Comparison of ENCODE assay signal across 25 cellular contexts in the genomic region with DNA sequence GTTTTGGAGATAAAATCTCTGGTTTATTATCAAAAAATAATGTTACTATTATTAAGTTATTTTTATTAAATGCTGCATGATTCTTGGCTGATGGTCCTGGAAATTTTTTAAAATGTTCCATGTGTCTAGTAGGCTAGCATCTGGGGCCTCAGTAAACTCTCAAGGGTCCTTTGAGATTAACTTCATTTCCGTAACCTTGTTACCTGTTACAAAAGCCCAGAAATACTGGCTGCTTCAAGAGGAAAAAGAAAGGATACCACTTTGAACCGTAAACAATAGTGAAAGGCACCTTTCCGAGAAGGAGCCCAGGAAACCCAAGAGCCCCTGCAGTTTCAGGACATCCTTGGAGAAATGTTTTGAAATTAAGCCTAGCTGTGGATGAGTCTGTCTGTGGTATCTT. TPM values are rescaled to one million over a fixed set of nuclear protein-coding genes. Genes with fewer than 3 reads are reported as not detected.
DNase-seq lines count a peak whose midpoint lies in the region; ATAC-seq and TF ChIP-seq lines count a peak whose summit lies in the region.
"Had no signal": no experiment of that assay in that cellular context is flagged by ENCODE, and none has a peak within 500 bp of the region (broad histone marks: within the 10 kb centered on the region; RNA-seq: fewer than 3 reads in every experiment).

No MANE protein-coding gene starts in this region.

- H3K27me3 ChIP-seq in GM23338 (ENCODE audit: insufficient read depth) (no peaks in the 10 kb centered on the region), ascending aorta (no peaks in the 10 kb centered on the region), lower lobe of right lung (ENCODE audit: low read depth) (no peaks in the 10 kb centered on the region), subcutaneous abdominal adipose tissue (ENCODE audit: control insufficient read depth in 5 of 5, insufficient read depth in 4 of 5, low read length in 5 of 5) (no peaks in the 10 kb centered on the region)
- H3K27me3 ChIP-seq: BLaER1 treated with 17β-estradiol and CSF1 and Interleukin-3, amounts not matched to agents 10 nM and 100 nM; MG63 had no signal

- intact Hi-C loops in ascending aorta (cut with DNase I) = no loop called here
- intact Hi-C loops in lower lobe of right lung (cut with DNase I) = no loop called here

- H3K79me2 ChIP-seq in GM23338 (replicated peaks; ENCODE audit: insufficient read depth) = no peaks in the 10 kb centered on the region

- H3K4me1 ChIP-seq in GM23338 (ENCODE audit: insufficient read depth) = no peaks in the 10 kb centered on the region
- peaks cover 0 to 2% of the 10 kb centered on the region in 2 donors for H3K4me1 ChIP-seq in ascending aorta
- peaks cover 11% of the 10 kb centered on the region for H3K4me1 ChIP-seq in lower lobe of right lung
- H3K4me1 ChIP-seq in subcutaneous abdominal adipose tissue (ENCODE audit: control insufficient read depth in 5 of 5, insufficient read depth in 5 of 5, low read length in 5 of 5) = peaks cover 2 to 38% (median 21%) of the 10 kb centered on the region in 5 donors
- H3K4me1 ChIP-seq: A549; BLaER1 treated with 17β-estradiol and CSF1 and Interleukin-3, amounts not matched to agents 10 nM and 100 nM had no signal

- H2AFZ ChIP-seq in GM23338 = no peak overlapping the region

- no peak for DNase-seq in GM23338 (ENCODE audit: low spot score)
- DNase-seq in ascending aorta (ENCODE audit: low spot score in 2 of 2) = peak in 1 of 2 donors; percentile 18
- no peak for DNase-seq in lower lobe of right lung
- DNase-seq in T-helper 9 cell = no peak
- no peak for DNase-seq in GOT3 (lab: John Stamatoyannopoulos, UW)
- DNase-seq in NCI-H2227 (lab: John Stamatoyannopoulos, UW; ENCODE audit: unreplicated experiment) = no peak
- DNase-seq: AML-193; CD4-positive, alpha-beta T cell; HCEC 1CT; IMR-90; KG1; MG63; NCI-H1105 treated with DMSO at 0.1 percent for 48 hours; NCI-H146; NCI-H1930; NCI-H2107; NCI-H446 treated with DMSO at 0.1 percent for 48 hours; NCI-H526; SHP77 had no signal

- H4K20me1 ChIP-seq in GM23338 (replicated peaks; ENCODE audit: insufficient read depth) = no peaks in the 10 kb centered on the region; the same call in 1 of the 2 replicates

- H3K4me3 Mint-ChIP-seq in GM23338 = no peak overlapping the region
- H3K4me3 Mint-ChIP-seq: CD4-positive, alpha-beta T cell had no signal

- H3K4me3 ChIP-seq in GM23338 (no peak overlapping the region), ascending aorta (no peak overlapping the region), lower lobe of right lung (no peak overlapping the region), subcutaneous abdominal adipose tissue (ENCODE audit: low read depth in 1 of 5, low read length in 5 of 5) (no peak overlapping the region)
- H3K4me3 ChIP-seq: A549; BLaER1 treated with 17β-estradiol and CSF1 and Interleukin-3, amounts not matched to agents 10 nM and 100 nM; MG63 had no signal

- H3F3A ChIP-seq in GM23338 (replicated peaks; ENCODE audit: low read depth) = no peaks in the 10 kb centered on the region

- H3K27ac ChIP-seq in GM23338 (ENCODE audit: low read depth) (0 out of 2 replicates have a peak overlapping the region, but pooled peaks have one; percentile 52), ascending aorta (peak overlapping the region; percentile 41 to 73), lower lobe of right lung (peak overlapping the region; percentile 55), subcutaneous abdominal adipose tissue (ENCODE audit: low read depth, low read length) (peak overlapping the region; percentile 84)
- H3K27ac ChIP-seq: A549; BLaER1 treated with 17β-estradiol and CSF1 and Interleukin-3, amounts not matched to agents 10 nM and 100 nM; RWPE1 had no signal

- ATAC-seq in GM23338 (no peak), lower lobe of right lung (peak; percentile 52 to 72), HG02610 (IDR thresholded peaks at IDR 0.05; ENCODE audit: unreplicated experiment) (no peak)
- ATAC-seq: A549, Panc1 had no signal

- H3K27me3 Mint-ChIP-seq in GM23338 (ENCODE audit: insufficient read depth, low read depth, poor library complexity) = no peaks in the 10 kb centered on the region
- H3K27me3 Mint-ChIP-seq: CD4-positive, alpha-beta T cell had no signal

- no peak overlapping the region for H3K9ac ChIP-seq in subcutaneous abdominal adipose tissue (ENCODE audit: low read length in 5 of 5)
- H3K9ac ChIP-seq: BLaER1 treated with 17β-estradiol and CSF1 and Interleukin-3, amounts not matched to agents 10 nM and 100 nM had no signal

- no peak overlapping the region for H3K27ac Mint-ChIP-seq in GM23338
- H3K27ac Mint-ChIP-seq: CD4-positive, alpha-beta T cell had no signal

- H3K4me1 Mint-ChIP-seq in GM23338 = no peaks in the 10 kb centered on the region

- H3K9me3 Mint-ChIP-seq in GM23338 = no peaks in the 10 kb centered on the region
- H3K9me3 Mint-ChIP-seq: CD4-positive, alpha-beta T cell had no signal

- H3K36me3 ChIP-seq in GM23338 (ENCODE audit: insufficient read depth) (peaks cover 24% of the 10 kb centered on the region; the same call in 1 of the 2 replicates), ascending aorta (peaks cover 25 to 40% of the 10 kb centered on the region in 2 donors), lower lobe of right lung (peaks cover 99% of the 10 kb centered on the region), subcutaneous abdominal adipose tissue (ENCODE audit: control insufficient read depth in 5 of 5, insufficient read depth in 5 of 5, low read length in 5 of 5) (peaks cover 11 to 64% (median 41%) of the 10 kb centered on the region in 5 donors)

- peaks cover 22% of the 10 kb centered on the region for H3K36me3 Mint-ChIP-seq in GM23338 (ENCODE audit: low read depth)

- TF ChIP-seq CTCF in GM23338 (conservative IDR thresholded peaks at IDR 0.05; ENCODE audit: low read depth in 2 of 2) = no peak
- no peak for TF ChIP-seq CTCF in ascending aorta (IDR thresholded peaks at IDR 0.05)
- no peak for TF ChIP-seq CTCF in lower lobe of right lung (IDR thresholded peaks at IDR 0.05)

- H3K9me3 ChIP-seq in ascending aorta = no peaks in the 10 kb centered on the region
- no peaks in the 10 kb centered on the region for H3K9me3 ChIP-seq in lower lobe of right lung
- no peaks in the 10 kb centered on the region for H3K9me3 ChIP-seq in subcutaneous abdominal adipose tissue (ENCODE audit: control insufficient read depth in 5 of 5, low read length in 5 of 5)
- H3K9me3 ChIP-seq: A549; BLaER1 treated with 17β-estradiol and CSF1 and Interleukin-3, amounts not matched to agents 10 nM and 100 nM; MG63 had no signal

- H3K4me2 ChIP-seq in GM23338 = no peak overlapping the region
- H3K4me2 ChIP-seq: A549; BLaER1 treated with 17β-estradiol and CSF1 and Interleukin-3, amounts not matched to agents 10 nM and 100 nM had no signal

- H3K9me2 ChIP-seq in GM23338 (ENCODE audit: insufficient read depth) = no peaks in the 10 kb centered on the region

TF ChIP-seq in GM23338, 12 proteins besides CTCF, POLR2A, EP300 and RAD21 (continues in another document):
- no peak for TF ChIP-seq ZNF114 (CRISPR knock-in tag; IDR thresholded peaks at IDR 0.05)

RNA-seq across cellular contexts. Expression of a gene that starts 30.1 kb away (rescaled TPM):
- 504 and 604 TPM in 2 replicates for total RNA-seq in GM23338 (2014; rRNA removed; shearing (Covaris generic))
- polyA plus RNA-seq in GM23338 (2016; fragmentation: Nextera tagmentation; extraction: Ambion mirVana) = 846 and 852 TPM in 2 replicates
- total RNA-seq in ascending aorta (144 TPM), lower lobe of right lung (115 TPM)

RNA-seq across cellular contexts. Expression of a gene that starts 36.4 kb away (rescaled TPM):
- total RNA-seq in GM23338 (2014; rRNA removed; shearing (Covaris generic)) = 22.0 and 28.2 TPM in 2 replicates
- polyA plus RNA-seq in GM23338 (2016; fragmentation: Nextera tagmentation; extraction: Ambion mirVana) = 13.2 and 13.4 TPM in 2 replicates
- 31.2 TPM for total RNA-seq in ascending aorta
- total RNA-seq in lower lobe of right lung = 11.0 TPM

Comparison
In these comparisons a context has a peak if more than half of its experiments do, and no peak if none do; other contexts are left out.
1. ATAC-seq: peak in lower lobe of right lung (2 of 2); none in GM23338 (single experiment) and HG02610 (single experiment).
2. Peak in every context shown above with its lines, with median percentiles within 50 percentile points of each other: H3K27ac ChIP-seq.